ENCODE assay signal across 14 cellular contexts in genomic region chr2:207154556-207155179, GRCh38. TPM values are rescaled to one million over a fixed set of nuclear protein-coding genes. Genes with fewer than 3 reads are reported as not detected.
DNase-seq lines count a peak whose midpoint lies in the region; ATAC-seq and TF ChIP-seq lines count a peak whose summit lies in the region.
"Had no signal": no experiment of that assay in that cellular context is flagged by ENCODE, and none has a peak within 500 bp of the region (broad histone marks: within the 10 kb centered on the region; RNA-seq: fewer than 3 reads in every experiment).

No MANE protein-coding gene starts in this region.

- H3K4me3 Mint-ChIP-seq in chondrocyte (ENCODE audit: unreplicated experiment), result no peak overlapping the region
- peak overlapping the region in 6 of 10 donors; percentile 58 to 85 (median 74) for H3K4me3 Mint-ChIP-seq in naive thymus-derived CD8-positive, alpha-beta T cell
- H3K4me3 Mint-ChIP-seq: activated CD8-positive, alpha-beta T cell treated with anti-CD3 and anti-CD28 coated beads for 36 hours had no signal

- H3K9me3 Mint-ChIP-seq in chondrocyte (ENCODE audit: low read depth), result no peaks in the 10 kb centered on the region
- peaks cover 0 to 1% (median 0%) of the 10 kb centered on the region in 9 donors for H3K9me3 Mint-ChIP-seq in naive thymus-derived CD8-positive, alpha-beta T cell
- H3K9me3 Mint-ChIP-seq: activated CD8-positive, alpha-beta T cell treated with anti-CD3 and anti-CD28 coated beads for 36 hours; T-helper 1 cell treated with Interleukin-12 subunit alpha and Interleukin-12 subunit beta and Interleukin-4 antibody, amounts not matched to agents 30 μg/mL and 1 μg/mL, for 36 hours had no signal

- POLR2A ChIA-PET in naive thymus-derived CD8-positive, alpha-beta T cell (lab: Charles Lee), result interaction anchor here (0.8 to 5.2 kb wide), 4 partner anchors 9 to 22 kb away, joined by 5 to 72 read pairs (median 34); partner anchors contain the start of gene KLF7

- peak overlapping the region; percentile 81 for H3K27ac Mint-ChIP-seq in chondrocyte (ENCODE audit: unreplicated experiment)
- H3K27ac Mint-ChIP-seq in naive thymus-derived CD8-positive, alpha-beta T cell, result peak overlapping the region in 9 of 10 donors; percentile 21 to 88 (median 58)
- H3K27ac Mint-ChIP-seq: activated CD8-positive, alpha-beta T cell treated with anti-CD3 and anti-CD28 coated beads for 36 hours; T-helper 1 cell treated with Interleukin-12 subunit alpha and Interleukin-12 subunit beta and Interleukin-4 antibody, amounts not matched to agents 30 μg/mL and 1 μg/mL, for 36 hours had no signal

- H3K27me3 Mint-ChIP-seq in chondrocyte (ENCODE audit: low read depth), result no peaks in the 10 kb centered on the region
- no peaks in the 10 kb centered on the region for H3K27me3 Mint-ChIP-seq in naive thymus-derived CD8-positive, alpha-beta T cell
- H3K27me3 Mint-ChIP-seq: activated CD8-positive, alpha-beta T cell treated with anti-CD3 and anti-CD28 coated beads for 36 hours had no signal

- DNase-seq in right atrium auricular region (ENCODE audit: low spot score), result no peak
- no peak for DNase-seq in left ventricle myocardium superior
- no peak for DNase-seq in chondrocyte (ENCODE audit: low spot score)
- DNase-seq in naive thymus-derived CD8-positive, alpha-beta T cell, result no peak
- DNase-seq in vagina (ENCODE audit: extremely low spot score in 2 of 2), result no peak
- DNase-seq: activated CD8-positive, alpha-beta T cell treated with anti-CD3 and anti-CD28 coated beads for 36 hours; DMS79 treated with DMSO at 0.1 percent for 48 hours; MG63 had no signal

- peaks cover 4% of the 10 kb centered on the region for H3K36me3 Mint-ChIP-seq in chondrocyte (ENCODE audit: low read depth)
- H3K36me3 Mint-ChIP-seq in naive thymus-derived CD8-positive, alpha-beta T cell, result peaks cover 0 to 5% (median 0%) of the 10 kb centered on the region in 3 donors

- H3K9me3 ChIP-seq in right atrium auricular region, result no peaks in the 10 kb centered on the region
- no peaks in the 10 kb centered on the region for H3K9me3 ChIP-seq in vagina
- H3K9me3 ChIP-seq: MG63 had no signal

- intact Hi-C loops in left ventricle myocardium superior (cut with micrococcal nuclease) (no loop called here), vagina (cut with DNase I) (no loop called here)

- ATAC-seq in left ventricle myocardium superior (no peak), HG03045 (IDR thresholded peaks at IDR 0.05; ENCODE audit: unreplicated experiment) (no peak), HG02885 (IDR thresholded peaks at IDR 0.05; ENCODE audit: poor library complexity, unreplicated experiment) (no peak), HG03520 (IDR thresholded peaks at IDR 0.05; ENCODE audit: unreplicated experiment) (no peak)
- ATAC-seq in naive thymus-derived CD8-positive, alpha-beta T cell, result no peak
- ATAC-seq: activated CD8-positive, alpha-beta T cell treated with anti-CD3 and anti-CD28 coated beads for 36 hours had no signal

- TF ChIP-seq CTCF in right atrium auricular region (IDR thresholded peaks at IDR 0.05), result no peak
- no peak for TF ChIP-seq CTCF in chondrocyte (IDR thresholded peaks at IDR 0.05)
- TF ChIP-seq CTCF in vagina (IDR thresholded peaks at IDR 0.05), result no peak

- H3K4me3 ChIP-seq in right atrium auricular region (no peak overlapping the region), vagina (no peak overlapping the region)
- H3K4me3 ChIP-seq: MG63, skin epidermis had no signal

- H3K36me3 ChIP-seq in right atrium auricular region (no peaks in the 10 kb centered on the region), vagina (no peaks in the 10 kb centered on the region)

- H3K27me3 ChIP-seq in right atrium auricular region (no peaks in the 10 kb centered on the region), vagina (no peaks in the 10 kb centered on the region)
- H3K27me3 ChIP-seq: MG63 had no signal

- H3K4me1 ChIP-seq in right atrium auricular region (peaks cover 0 to 95% of the 10 kb centered on the region in 2 donors), vagina (peaks cover 83% of the 10 kb centered on the region)

- peaks cover 96% of the 10 kb centered on the region for H3K4me1 Mint-ChIP-seq in chondrocyte (ENCODE audit: low read depth)
- H3K4me1 Mint-ChIP-seq in naive thymus-derived CD8-positive, alpha-beta T cell, result peaks cover 41 to 100% (median 92%) of the 10 kb centered on the region in 4 donors

- H3K27ac ChIP-seq in right atrium auricular region (peak overlapping the region; percentile 53 to 65), vagina (peak overlapping the region; percentile 65)

- TF ChIP-seq POLR2A in vagina (IDR thresholded peaks at IDR 0.05), result no peak

RNA-seq across cellular contexts. Expression of gene KLF7, which starts 11.1 kb away (rescaled TPM):
- total RNA-seq in right atrium auricular region, result 10 to 100 TPM; 13.5 to 29.9 TPM
- total RNA-seq in left ventricle myocardium superior, result 22.2 TPM
- total RNA-seq in chondrocyte, result 37.5 to 46.2 TPM (median 38.5 TPM) in 3 replicates
- 10 to 100 TPM; 79.5 to 89.2 TPM for total RNA-seq in naive thymus-derived CD8-positive, alpha-beta T cell
- polyA plus RNA-seq in naive thymus-derived CD8-positive, alpha-beta T cell, result 10 to 100 TPM; 15.2 to 29.6 (median 16.3) TPM
- 35.8 TPM for total RNA-seq in vagina
- total RNA-seq: OCI-LY7 had no signal
